In the genomic region with DNA sequence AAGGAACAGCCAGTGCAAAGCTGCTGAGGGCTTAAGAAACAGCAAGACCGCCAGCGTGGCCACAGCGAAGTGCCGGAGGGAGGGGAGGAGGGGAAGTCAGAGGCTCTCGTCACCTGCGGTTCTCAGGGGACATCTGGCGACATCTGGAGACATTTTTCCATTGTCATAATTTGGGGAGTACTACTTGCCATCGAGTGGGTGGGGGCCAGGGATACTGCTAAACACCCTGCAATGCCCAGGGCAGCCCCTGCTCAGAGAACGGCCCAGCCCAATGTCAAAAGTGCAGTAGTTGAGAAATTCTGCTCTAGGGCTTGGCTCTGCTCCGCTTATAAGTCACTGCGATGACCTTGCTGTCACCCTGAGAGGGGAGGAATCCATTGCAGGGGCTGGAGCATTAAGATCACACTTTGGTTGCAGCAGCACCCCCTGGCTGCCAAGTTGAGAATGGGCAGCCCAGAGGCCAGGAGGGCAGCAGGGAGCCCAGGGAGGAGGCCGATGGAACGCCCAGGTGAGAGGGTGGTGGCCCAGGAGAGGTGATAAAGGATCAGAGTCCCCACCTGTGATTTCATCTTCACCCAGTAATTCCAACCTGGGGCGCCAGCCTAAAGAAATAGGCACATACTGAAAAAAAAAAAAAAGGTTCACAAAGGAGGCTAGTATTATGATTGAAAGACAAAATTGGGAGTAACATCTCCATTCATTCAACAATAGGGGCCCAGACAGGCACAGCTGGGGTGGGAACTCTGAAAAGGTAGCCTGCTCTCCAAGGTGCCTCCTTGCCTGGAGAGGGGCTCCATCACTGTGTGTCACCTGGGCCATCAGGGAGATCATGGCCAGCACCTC, we compare ENCODE assay signal across 8 cellular contexts.
DNase-seq lines count a peak whose midpoint lies in the region; ATAC-seq, FAIRE-seq and TF ChIP-seq lines count a peak whose summit lies in the region.

No MANE protein-coding gene starts in this region.

- CTCF ChIA-PET in A549 (lab: Yijun Ruan, JAX) = interaction anchor here (0.6 to 4.0 kb wide), 16 partner anchors 10 to 506 kb away, joined by 3 to 27 read pairs (median 3); no protein-coding TSS in a partner anchor
- CTCF ChIA-PET in CD8-positive, alpha-beta T cell (lab: Charles Lee) = no interaction called here

- no peak overlapping the region for H3K9ac ChIP-seq in colonic mucosa (ENCODE audit: low read depth in 2 of 2, low read length in 2 of 2)

- POLR2A ChIA-PET in A549 (lab: Yijun Ruan, JAX) = no interaction called here
- POLR2A ChIA-PET in CD8-positive, alpha-beta T cell (lab: Charles Lee) = no interaction called here

- peak; percentile 81 to 88 for DNase-seq in A549 (ENCODE audit: low read depth in 1 of 2, low spot score in 1 of 2)
- no peak for DNase-seq in GM12864 (ENCODE audit: low read depth)
- DNase-seq in NCI-H526 (lab: John Stamatoyannopoulos, UW) = peak; percentile 49 to 85
- DNase-seq in colonic mucosa = peak; percentile 37
- DNase-seq in CD8-positive, alpha-beta T cell = no peak
- DNase-seq in NCI-H1105 (lab: John Stamatoyannopoulos, UW) = no peak

- 38% methylated on average over 12 of the region's 14 CpGs for WGBS in A549 (ENCODE audit: missing lambda C conversion rate)

- peak; percentile 65 for TF ChIP-seq CTCF in A549 (IDR thresholded peaks at IDR 0.05)
- peak; percentile 75 for TF ChIP-seq CTCF in GM12864 (IDR thresholded peaks at IDR 0.05; ENCODE audit: low read depth, low read length, missing control alignments)
- peak; percentile 58 for TF ChIP-seq CTCF in colonic mucosa (IDR thresholded peaks at IDR 0.05)
- TF ChIP-seq CTCF in nephron (IDR thresholded peaks at IDR 0.05; ENCODE audit: unreplicated experiment in 3 of 3) = peak in 2 of 3 experiments; percentile 53 to 56
- no peak for TF ChIP-seq CTCF in CD8-positive, alpha-beta T cell (IDR thresholded peaks at IDR 0.05)

- no peak overlapping the region for H3K27ac Mint-ChIP-seq in nephron
- H3K27ac Mint-ChIP-seq in CD8-positive, alpha-beta T cell = no peak overlapping the region

- ATAC-seq in A549 (peak; percentile 79 to 94), GM18907 (IDR thresholded peaks at IDR 0.05; ENCODE audit: unreplicated experiment) (no peak)
- ATAC-seq in CD8-positive, alpha-beta T cell = no peak

- no peak for TF ChIP-seq EP300 in A549 (IDR thresholded peaks at IDR 0.05)

- H3K27me3 Mint-ChIP-seq in nephron (ENCODE audit: low read depth) = peaks cover 20% of the 10 kb centered on the region
- peaks cover 4% of the 10 kb centered on the region for H3K27me3 Mint-ChIP-seq in CD8-positive, alpha-beta T cell (ENCODE audit: low read depth)

- TF ChIP-seq POLR2A in A549 (IDR thresholded peaks at IDR 0.05; ENCODE audit: low read length) = no peak

- intact Hi-C loops in colonic mucosa (cut with DNase I) = no loop called here
- intact Hi-C loops in CD8-positive, alpha-beta T cell (cut with DNase I, micrococcal nuclease) = no loop called here

- no peak for FAIRE-seq in A549 (lab: Jason Lieb, UNC)

- no peaks in the 10 kb centered on the region for H3K9me3 Mint-ChIP-seq in nephron
- H3K9me3 Mint-ChIP-seq in CD8-positive, alpha-beta T cell = no peaks in the 10 kb centered on the region

- H3K4me1 ChIP-seq in A549 (peaks cover 22% of the 10 kb centered on the region), colonic mucosa (no peaks in the 10 kb centered on the region)
- H3K4me1 ChIP-seq in CD8-positive, alpha-beta T cell (ENCODE audit: insufficient read depth, low read length) = no peaks in the 10 kb centered on the region

- peak overlapping the region; percentile 27; the same call in 2 of the 3 replicates for H3K4me3 ChIP-seq in A549
- no peak overlapping the region for H3K4me3 ChIP-seq in GM12864 (ENCODE audit: low read depth, low read length)
- H3K4me3 ChIP-seq in colonic mucosa = no peak overlapping the region
- H3K4me3 ChIP-seq in CD8-positive, alpha-beta T cell (ENCODE audit: low read depth, low read length) = no peak overlapping the region

- H3K36me3 Mint-ChIP-seq in nephron (ENCODE audit: low read depth) = no peaks in the 10 kb centered on the region
- H3K36me3 Mint-ChIP-seq in CD8-positive, alpha-beta T cell = no peaks in the 10 kb centered on the region

- H3K27ac ChIP-seq in A549 (peak overlapping the region; percentile 61 to 74), colonic mucosa (no peak overlapping the region)
- no peak overlapping the region for H3K27ac ChIP-seq in CD8-positive, alpha-beta T cell (ENCODE audit: low read depth, low read length)

- TF ChIP-seq RAD21 in A549 (conservative IDR thresholded peaks at IDR 0.05 in 1 of 2, IDR thresholded peaks at IDR 0.05 in 1 of 2) = peak; percentile 62 to 64

- H3K9me3 ChIP-seq in A549 (no peaks in the 10 kb centered on the region), colonic mucosa (no peaks in the 10 kb centered on the region)
- no peaks in the 10 kb centered on the region for H3K9me3 ChIP-seq in CD8-positive, alpha-beta T cell (ENCODE audit: low read length)

- H3K36me3 ChIP-seq in colonic mucosa = no peaks in the 10 kb centered on the region
- H3K36me3 ChIP-seq in CD8-positive, alpha-beta T cell (ENCODE audit: insufficient read depth, low read length) = no peaks in the 10 kb centered on the region

- H3K27me3 ChIP-seq in colonic mucosa = no peaks in the 10 kb centered on the region
- H3K27me3 ChIP-seq in CD8-positive, alpha-beta T cell (ENCODE audit: insufficient read depth, low read length) = no peaks in the 10 kb centered on the region

- peaks cover 13% of the 10 kb centered on the region for H3K4me1 Mint-ChIP-seq in nephron
- no peaks in the 10 kb centered on the region for H3K4me1 Mint-ChIP-seq in CD8-positive, alpha-beta T cell (ENCODE audit: low read depth)

- no peak overlapping the region for H3K4me3 Mint-ChIP-seq in nephron
- no peak overlapping the region for H3K4me3 Mint-ChIP-seq in CD8-positive, alpha-beta T cell

- H3K4me2 ChIP-seq in A549 = peak overlapping the region; percentile 91

TF ChIP-seq in A549, 52 proteins besides CTCF, POLR2A, EP300 and RAD21:
- TF ChIP-seq ESRRA (IDR thresholded peaks at IDR 0.05; ENCODE audit: borderline replicate concordance, low read length) (peak; percentile 91), JUNB (IDR thresholded peaks at IDR 0.05) (no peak), CEBPB (IDR thresholded peaks at IDR 0.05) (peak in 1 of 2 experiments; percentile 59; a peak in 1 of 4 replicates), RARB (CRISPR knock-in tag; IDR thresholded peaks at IDR 0.05) (peak; percentile 66; the same call in 1 of the 2 replicates), SMC3 (IDR thresholded peaks at IDR 0.05) (peak; percentile 65), EHF (CRISPR knock-in tag; IDR thresholded peaks at IDR 0.05) (no peak)
- TF ChIP-seq, protein P1, sequence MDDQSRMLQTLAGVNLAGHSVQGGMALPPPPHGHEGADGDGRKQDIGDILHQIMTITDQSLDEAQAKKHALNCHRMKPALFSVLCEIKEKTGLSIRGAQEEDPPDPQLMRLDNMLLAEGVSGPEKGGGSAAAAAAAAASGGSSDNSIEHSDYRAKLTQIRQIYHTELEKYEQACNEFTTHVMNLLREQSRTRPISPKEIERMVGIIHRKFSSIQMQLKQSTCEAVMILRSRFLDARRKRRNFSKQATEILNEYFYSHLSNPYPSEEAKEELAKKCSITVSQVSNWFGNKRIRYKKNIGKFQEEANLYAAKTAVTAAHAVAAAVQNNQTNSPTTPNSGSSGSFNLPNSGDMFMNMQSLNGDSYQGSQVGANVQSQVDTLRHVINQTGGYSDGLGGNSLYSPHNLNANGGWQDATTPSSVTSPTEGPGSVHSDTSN (IDR thresholded peaks at IDR 0.05) = no peak
TF ChIP-seq in A549: peak in this region for 4.

Comparison
In these comparisons a context has a peak if more than half of its experiments do, and no peak if none do; other contexts are left out.
1. ATAC-seq: peak in A549 (2 of 2); none in CD8-positive, alpha-beta T cell (single experiment) and GM18907 (single experiment).
2. DNase-seq: peak in A549 (2 of 2), NCI-H526 (2 of 2) and colonic mucosa (single experiment); none in GM12864 (single experiment), CD8-positive, alpha-beta T cell (0 of 7) and NCI-H1105 (single experiment).
3. H3K27ac ChIP-seq: peak in A549 (2 of 2); none in colonic mucosa (single experiment) and CD8-positive, alpha-beta T cell (single experiment).